Comparison of ENCODE assay signal across 31 cellular contexts in genomic region chr7:20839196-20839735, GRCh38. TPM values are rescaled to one million over a fixed set of nuclear protein-coding genes. Genes with fewer than 3 reads are reported as not detected.
"Had no signal": no experiment of that assay in that cellular context is flagged by ENCODE, and none has a peak within 500 bp of the region (broad histone marks: within the 10 kb centered on the region; RNA-seq: fewer than 3 reads in every experiment).

No MANE protein-coding gene starts in this region.

- H3K4me3 ChIP-seq: body of pancreas, coronary artery, dorsolateral prefrontal cortex, heart right ventricle, left lung, lower lobe of right lung, mucosa of descending colon, skin epidermis, thoracic aorta had no signal

- DNase-seq: activated CD4-positive, alpha-beta T cell treated with anti-CD3 and anti-CD28 coated beads for 36 hours; activated CD4-positive, alpha-beta T cell treated with anti-CD3 and anti-CD28 coated beads, Interleukin-2, amount 50 U/mL, for 48 hours; activated CD4-positive, CD25-positive, alpha-beta regulatory T cell; activated CD8-positive, alpha-beta memory T cell treated with anti-CD3 and anti-CD28 coated beads for 24 hours; activated effector memory CD4-positive, alpha-beta T cell treated with Interleukin-2 at 50 U/mL for 16 hours; activated naive CD4-positive, alpha-beta T cell treated with Interleukin-2 at 50 U/mL for 16 hours; anterior cingulate cortex; body of pancreas; dorsolateral prefrontal cortex; effector memory CD4-positive, alpha-beta T cell; foreskin fibroblast; heart right ventricle; kidney glomerular epithelial cell; left lung; lower lobe of right lung; mesendoderm; mucosa of descending colon; posterior cingulate gyrus; stimulated activated CD4-positive, alpha-beta T cell treated with anti-CD3 and anti-CD28 coated beads, Interleukin-4, amount 100 ng/mL, for 24 hours; trophoblast cell had no signal

- ATAC-seq: activated CD4-positive, alpha-beta T cell treated with anti-CD3 and anti-CD28 coated beads for 36 hours; body of pancreas; esophagus mucosa; heart right ventricle; left lung; lower lobe of right lung; mucosa of descending colon; natural killer cell treated with Interleukin-12 subunit alpha and Interleukin-12 subunit beta and Interleukin-15 and Interleukin-18, amount 100 ng/mL, for 72 hours; sciatic nerve; stimulated activated effector memory CD8-positive, alpha-beta T cell treated with anti-CD3 and anti-CD28 coated beads, Interleukin-12 subunit alpha, Interleukin-12 subunit beta, amount 100 ng/mL, for 72 hours had no signal

RNA-seq across cellular contexts. Expression of gene SP8, which starts 52.6 kb away (rescaled TPM):
- total RNA-seq: activated CD4-positive, alpha-beta T cell treated with anti-CD3 and anti-CD28 coated beads for 36 hours; body of pancreas; cardiac septum; esophagus mucosa; heart right ventricle; left lung; lower lobe of right lung; mucosa of descending colon; myocyte; natural killer cell treated with Interleukin-12 subunit alpha and Interleukin-12 subunit beta and Interleukin-15 and Interleukin-18, amount 100 ng/mL, for 72 hours; osteoblast; sciatic nerve; subcutaneous adipose tissue; thoracic aorta had no signal
